ENCODE assay signal across 15 cellular contexts in the genomic region with DNA sequence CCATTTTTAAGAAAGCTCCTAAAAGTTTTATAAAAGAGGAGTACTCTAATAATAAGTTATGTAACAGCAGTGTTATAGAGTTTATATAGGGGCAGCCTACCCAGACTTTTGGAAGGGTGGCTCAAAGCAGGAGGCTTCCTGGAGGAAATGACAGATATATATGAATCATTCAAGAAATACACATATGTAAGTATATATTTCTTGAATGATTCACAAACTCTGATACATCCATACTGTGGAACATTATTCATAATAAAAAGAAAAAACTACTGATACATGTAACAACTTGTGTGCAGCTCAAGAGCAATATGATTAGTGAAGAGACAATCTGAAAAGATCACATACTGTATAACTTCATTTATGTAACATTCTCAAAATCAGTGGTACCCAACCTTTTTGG.
"Had no signal": no experiment of that assay in that cellular context is flagged by ENCODE, and none has a peak within 500 bp of the region (broad histone marks: within the 10 kb centered on the region; RNA-seq: fewer than 3 reads in every experiment).

No MANE protein-coding gene starts in this region.

- H3K4me3 Mint-ChIP-seq: activated CD4-positive, alpha-beta T cell treated with anti-CD3 and anti-CD28 coated beads, Interleukin-2, amount 10 ng/mL, durations not matched to agents 7 days and 5 days; activated T-helper 1 cell treated with anti-CD3 and anti-CD28 coated beads, Interleukin-12 subunit alpha, Interleukin-12 subunit beta, Interleukin-2, Interleukin-4 antibody, amounts not matched to agents 30 ng/mL and 10 ng/mL and 1 ng/mL, durations not matched to agents 14 hours and 24 hours and 36 hours; naive thymus-derived CD4-positive, alpha-beta T cell; stimulated activated memory B cell treated with anti-CD40 and anti-IgM and Interleukin-4, amounts not matched to agents 10 μg/mL and 1 μg/mL and 100 μg/mL, for 72 hours had no signal

- H3K9me3 Mint-ChIP-seq: activated CD4-positive, alpha-beta T cell treated with anti-CD3 and anti-CD28 coated beads, Interleukin-2, amount 10 ng/mL, durations not matched to agents 7 days and 5 days; activated T-helper 1 cell treated with anti-CD3 and anti-CD28 coated beads, Interleukin-12 subunit alpha, Interleukin-12 subunit beta, Interleukin-2, Interleukin-4 antibody, amounts not matched to agents 30 ng/mL and 10 ng/mL and 1 ng/mL, durations not matched to agents 14 hours and 24 hours and 36 hours; stimulated activated memory B cell treated with anti-CD40 and anti-IgM and Interleukin-4, amounts not matched to agents 10 μg/mL and 1 μg/mL and 100 μg/mL, for 72 hours had no signal

- DNase-seq: activated CD4-positive, alpha-beta T cell treated with anti-CD3 and anti-CD28 coated beads, Interleukin-2, amount 10 ng/mL, durations not matched to agents 7 days and 5 days; activated CD8-positive, alpha-beta memory T cell treated with anti-CD3 and anti-CD28 coated beads for 24 hours; activated naive CD4-positive, alpha-beta T cell; anterior cingulate cortex; esophagus squamous epithelium; foreskin melanocyte; head of caudate nucleus; naive thymus-derived CD4-positive, alpha-beta T cell; stimulated activated CD4-positive, alpha-beta T cell treated with anti-CD3 and anti-CD28 coated beads, Interleukin-2, amount 100 ng/mL, for 48 hours; T-helper 9 cell; thyroid gland had no signal

- ATAC-seq: naive thymus-derived CD4-positive, alpha-beta T cell; stimulated activated memory B cell treated with anti-CD40 and anti-IgM and Interleukin-4, amounts not matched to agents 10 μg/mL and 1 μg/mL and 100 μg/mL, for 72 hours had no signal

- H3K36me3 Mint-ChIP-seq: naive thymus-derived CD4-positive, alpha-beta T cell; stimulated activated memory B cell treated with anti-CD40 and anti-IgM and Interleukin-4, amounts not matched to agents 10 μg/mL and 1 μg/mL and 100 μg/mL, for 72 hours had no signal

- H3K4me3 ChIP-seq: esophagus squamous epithelium, thyroid gland had no signal

- H3K9me3 ChIP-seq: esophagus squamous epithelium, neutrophil, thyroid gland had no signal

- H3K4me1 Mint-ChIP-seq: activated CD4-positive, alpha-beta T cell treated with anti-CD3 and anti-CD28 coated beads, Interleukin-2, amount 10 ng/mL, durations not matched to agents 7 days and 5 days; naive thymus-derived CD4-positive, alpha-beta T cell; stimulated activated memory B cell treated with anti-CD40 and anti-IgM and Interleukin-4, amounts not matched to agents 10 μg/mL and 1 μg/mL and 100 μg/mL, for 72 hours had no signal

- H3K27me3 ChIP-seq: esophagus squamous epithelium, neutrophil, thyroid gland had no signal

- H3K27ac Mint-ChIP-seq: activated CD4-positive, alpha-beta T cell treated with anti-CD3 and anti-CD28 coated beads, Interleukin-2, amount 10 ng/mL, durations not matched to agents 7 days and 5 days; activated T-helper 1 cell treated with anti-CD3 and anti-CD28 coated beads, Interleukin-12 subunit alpha, Interleukin-12 subunit beta, Interleukin-2, Interleukin-4 antibody, amounts not matched to agents 30 ng/mL and 10 ng/mL and 1 ng/mL, durations not matched to agents 14 hours and 24 hours and 36 hours; naive thymus-derived CD4-positive, alpha-beta T cell; stimulated activated memory B cell treated with anti-CD40 and anti-IgM and Interleukin-4, amounts not matched to agents 10 μg/mL and 1 μg/mL and 100 μg/mL, for 72 hours had no signal

- FAIRE-seq: islet of Langerhans had no signal

- H3K4me1 ChIP-seq: esophagus squamous epithelium, thyroid gland had no signal

- H3K27ac ChIP-seq: esophagus squamous epithelium, neutrophil, thyroid gland had no signal

- H3K27me3 Mint-ChIP-seq: activated CD4-positive, alpha-beta T cell treated with anti-CD3 and anti-CD28 coated beads, Interleukin-2, amount 10 ng/mL, durations not matched to agents 7 days and 5 days; naive thymus-derived CD4-positive, alpha-beta T cell; stimulated activated memory B cell treated with anti-CD40 and anti-IgM and Interleukin-4, amounts not matched to agents 10 μg/mL and 1 μg/mL and 100 μg/mL, for 72 hours had no signal
